Comparison of ENCODE assay signal across 28 cellular contexts in the genomic region with DNA sequence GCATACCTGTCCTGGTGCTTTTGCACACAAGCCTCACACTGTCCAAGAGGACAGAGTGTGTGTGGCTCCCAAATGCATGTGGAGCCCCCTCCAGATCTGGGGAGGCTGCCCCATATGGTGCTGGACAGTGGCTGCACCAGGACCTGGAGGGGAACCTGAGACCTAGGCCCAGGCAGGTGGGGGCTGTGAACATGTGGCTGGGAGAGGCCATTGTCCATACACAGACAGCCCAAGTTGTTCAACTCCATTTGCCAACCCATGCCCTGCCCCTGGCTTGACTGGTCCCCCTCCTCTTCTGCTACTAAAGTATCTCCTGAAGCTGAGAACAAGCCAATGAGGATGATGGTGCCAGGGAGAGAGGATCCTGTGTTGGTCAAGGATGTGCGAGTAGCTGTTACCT.
"Had no signal": no experiment of that assay in that cellular context is flagged by ENCODE, and none has a peak within 500 bp of the region (broad histone marks: within the 10 kb centered on the region; RNA-seq: fewer than 3 reads in every experiment).

No MANE protein-coding gene starts in this region.

- ATAC-seq: naive thymus-derived CD8-positive, alpha-beta T cell; natural killer cell treated with Interleukin-12 subunit alpha and Interleukin-12 subunit beta and Interleukin-15 and Interleukin-18, amount 100 ng/mL, for 72 hours; psoas muscle; right cardiac atrium; stimulated activated effector memory CD8-positive, alpha-beta T cell treated with anti-CD3 and anti-CD28 coated beads, Interleukin-12 subunit alpha, Interleukin-12 subunit beta, amount 100 ng/mL, for 72 hours; stimulated activated naive B cell treated with anti-CD40 and anti-IgM and Interleukin-4, amounts not matched to agents 10 μg/mL and 1 μg/mL and 100 μg/mL, for 72 hours had no signal

- DNase-seq: naive B cell; nephron progenitor cell; nucleus accumbens; pancreas; psoas muscle; right cardiac atrium; right lobe of liver; sigmoid colon; small intestine; stimulated activated CD4-positive, alpha-beta T cell treated with anti-CD3 and anti-CD28 coated beads, Interleukin-15, amount 100 ng/mL, for 24 hours; stimulated activated CD4-positive, alpha-beta T cell treated with anti-CD3 and anti-CD28 coated beads, Interleukin-2, amount 100 ng/mL, for 24 hours; stimulated activated CD4-positive, alpha-beta T cell treated with anti-CD3 and anti-CD28 coated beads, Interleukin-2, amount 100 ng/mL, for 48 hours; stimulated activated CD4-positive, alpha-beta T cell treated with anti-CD3 and anti-CD28 coated beads, Interleukin-4, amount 100 ng/mL, for 24 hours; stimulated activated naive B cell treated with anti-CD40 and anti-IgM and Interleukin-4, amounts not matched to agents 10 μg/mL and 1 μg/mL and 100 μg/mL, for 72 hours; stimulated activated naive CD4-positive, alpha-beta T cell treated with Interleukin-2 at 50 U/mL for 16 hours; stomach; substantia nigra; thyroid gland; trophoblast cell; upper lobe of left lung; uterus had no signal

- H3K4me1 ChIP-seq: uterus had no signal

- H3K27ac ChIP-seq: neutrophil, pancreas, psoas muscle, right lobe of liver, stomach, suprapubic skin, thoracic aorta, thyroid gland, tibial nerve, upper lobe of left lung, uterus had no signal

- H3K27me3 ChIP-seq: right lobe of liver, thyroid gland, uterus had no signal

- H3K4me3 ChIP-seq: pancreas, psoas muscle, right lobe of liver, sigmoid colon, stomach, suprapubic skin, thoracic aorta, thyroid gland, tibial nerve, upper lobe of left lung, uterus had no signal

- H3K9me3 ChIP-seq: neutrophil, pancreas, psoas muscle, right lobe of liver, sigmoid colon, stomach, suprapubic skin, thoracic aorta, thyroid gland, tibial nerve, upper lobe of left lung, uterus had no signal

- FAIRE-seq: pancreas, small intestine had no signal

- H3K36me3 ChIP-seq: neutrophil, pancreas, right lobe of liver, sigmoid colon, stomach, suprapubic skin, thoracic aorta, thyroid gland, tibial nerve, upper lobe of left lung, uterus had no signal
